In the genomic region with DNA sequence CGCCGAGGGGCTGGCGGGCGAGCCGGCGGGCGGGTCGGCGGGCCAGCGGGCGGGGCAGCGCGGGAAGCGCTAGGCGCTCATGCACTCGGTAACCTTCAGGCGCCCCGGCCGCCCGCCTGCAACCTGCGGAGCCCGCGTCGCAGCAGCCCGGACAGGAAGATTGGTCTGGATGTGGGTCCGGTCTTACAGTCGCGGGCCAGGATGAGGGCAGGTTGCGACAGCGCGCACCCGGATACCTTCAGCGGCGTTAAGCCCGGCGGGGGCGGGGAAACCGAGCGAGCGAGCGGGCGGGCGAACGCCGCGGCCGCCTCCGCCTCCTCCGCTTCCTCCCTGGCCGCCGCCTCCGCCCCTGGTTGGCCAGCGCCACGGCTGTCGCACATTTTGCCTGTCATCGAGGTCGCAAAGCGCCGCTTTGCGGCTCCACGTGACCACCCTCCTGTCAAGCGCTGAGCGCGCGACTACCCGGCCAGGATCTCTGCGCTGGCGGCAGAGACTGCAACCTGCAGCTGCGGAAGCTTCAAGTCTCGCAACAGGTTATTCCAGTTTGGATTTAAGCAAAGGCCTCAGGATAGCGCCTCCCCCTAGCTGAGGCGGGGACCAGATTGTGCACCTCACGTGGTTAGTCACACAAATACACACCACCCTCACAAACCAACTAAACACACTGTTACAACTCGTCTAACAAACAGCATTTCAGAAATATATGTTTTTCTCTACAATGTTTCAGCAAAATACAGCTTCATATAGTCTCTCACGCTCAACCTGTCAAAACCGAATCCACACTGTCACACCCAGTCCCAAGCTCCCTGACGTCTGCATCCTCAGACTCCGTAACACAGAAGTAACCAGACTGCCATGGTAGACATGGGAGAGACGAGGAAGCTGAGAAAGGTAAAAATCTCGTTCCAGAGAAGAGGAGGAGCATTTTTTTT, we compare ENCODE assay signal across 8 cellular contexts. TPM values are rescaled to one million over a fixed set of nuclear protein-coding genes. Genes with fewer than 3 reads are reported as not detected.
DNase-seq lines count a peak whose midpoint lies in the region; ATAC-seq and TF ChIP-seq lines count a peak whose summit lies in the region.

A gene (minus strand): TSS at position 355 of the 932 bp plus-strand sequence. CDS start 456 bp downstream, outside the sequence.

- H3K4me3 ChIP-seq in kidney epithelial cell (ENCODE audit: low read depth, low read length): peak within 1 kb of the TSS; percentile 96

- H3K4me1 Mint-ChIP-seq in chondrocyte (ENCODE audit: low read depth): peaks cover 16% of the 10 kb centered on the region

- DNase-seq in AML-193 (lab: John Stamatoyannopoulos, UW) (peak; percentile 96), NCI-H446 treated with DMSO at 0.1 percent for 48 hours (lab: John Stamatoyannopoulos, UW) (peak; percentile 98), chondrocyte (ENCODE audit: low spot score) (peak; percentile 99), kidney epithelial cell (ENCODE audit: low read depth) (peak; percentile 86)
- peak; percentile 92 to 93 for DNase-seq in activated CD4-positive, alpha-beta T cell treated with anti-CD3 and anti-CD28 coated beads for 24 hours (ENCODE audit: low read depth in 2 of 2)
- peak; percentile 92 to 94 for DNase-seq in stimulated activated CD4-positive, alpha-beta T cell treated with anti-CD3 and anti-CD28 coated beads, Interleukin-15, amount 100 ng/mL, for 48 hours (ENCODE audit: low read depth in 2 of 2)

- TF ChIP-seq CTCF in chondrocyte (IDR thresholded peaks at IDR 0.05): peak; percentile 58
- TF ChIP-seq CTCF in kidney epithelial cell (IDR thresholded peaks at IDR 0.05; ENCODE audit: insufficient read depth, low read length, poor library complexity, severe bottlenecking): no peak

- no peaks in the 10 kb centered on the region for H3K27me3 ChIP-seq in kidney epithelial cell (ENCODE audit: control insufficient read depth, insufficient read depth, low read length)

- ATAC-seq in GM19025 (IDR thresholded peaks at IDR 0.05; ENCODE audit: low read depth, unreplicated experiment) (peak; percentile 84), HG03342 (IDR thresholded peaks at IDR 0.05; ENCODE audit: unreplicated experiment) (peak; percentile 82)

- H3K9me3 Mint-ChIP-seq in chondrocyte (ENCODE audit: low read depth): no peaks in the 10 kb centered on the region

- H3K27ac Mint-ChIP-seq in chondrocyte (ENCODE audit: unreplicated experiment): peak within 1 kb of the TSS; percentile 90

- H3K4me3 Mint-ChIP-seq in chondrocyte (ENCODE audit: unreplicated experiment): peak within 1 kb of the TSS; percentile 80

- H3K36me3 Mint-ChIP-seq in chondrocyte (ENCODE audit: low read depth): no peaks in the 10 kb centered on the region

- peaks cover 4% of the 10 kb centered on the region for H3K27me3 Mint-ChIP-seq in chondrocyte (ENCODE audit: low read depth)

- H3K36me3 ChIP-seq in kidney epithelial cell (ENCODE audit: control insufficient read depth, insufficient read depth, low read length): no peaks in the 10 kb centered on the region

RNA-seq across cellular contexts. Expression of the gene that starts here (rescaled TPM):
- total RNA-seq in chondrocyte: 35.1 to 40.9 TPM (median 38.7 TPM) in 3 replicates
- total RNA-seq in kidney epithelial cell: 57.8 and 61.3 TPM in 2 replicates

Comparison
In these comparisons a context has a peak if more than half of its experiments do, and no peak if none do; other contexts are left out.
1. Peak in every context shown above with its lines: DNase-seq, ATAC-seq and H3K4me3 ChIP-seq.